In the genomic region with DNA sequence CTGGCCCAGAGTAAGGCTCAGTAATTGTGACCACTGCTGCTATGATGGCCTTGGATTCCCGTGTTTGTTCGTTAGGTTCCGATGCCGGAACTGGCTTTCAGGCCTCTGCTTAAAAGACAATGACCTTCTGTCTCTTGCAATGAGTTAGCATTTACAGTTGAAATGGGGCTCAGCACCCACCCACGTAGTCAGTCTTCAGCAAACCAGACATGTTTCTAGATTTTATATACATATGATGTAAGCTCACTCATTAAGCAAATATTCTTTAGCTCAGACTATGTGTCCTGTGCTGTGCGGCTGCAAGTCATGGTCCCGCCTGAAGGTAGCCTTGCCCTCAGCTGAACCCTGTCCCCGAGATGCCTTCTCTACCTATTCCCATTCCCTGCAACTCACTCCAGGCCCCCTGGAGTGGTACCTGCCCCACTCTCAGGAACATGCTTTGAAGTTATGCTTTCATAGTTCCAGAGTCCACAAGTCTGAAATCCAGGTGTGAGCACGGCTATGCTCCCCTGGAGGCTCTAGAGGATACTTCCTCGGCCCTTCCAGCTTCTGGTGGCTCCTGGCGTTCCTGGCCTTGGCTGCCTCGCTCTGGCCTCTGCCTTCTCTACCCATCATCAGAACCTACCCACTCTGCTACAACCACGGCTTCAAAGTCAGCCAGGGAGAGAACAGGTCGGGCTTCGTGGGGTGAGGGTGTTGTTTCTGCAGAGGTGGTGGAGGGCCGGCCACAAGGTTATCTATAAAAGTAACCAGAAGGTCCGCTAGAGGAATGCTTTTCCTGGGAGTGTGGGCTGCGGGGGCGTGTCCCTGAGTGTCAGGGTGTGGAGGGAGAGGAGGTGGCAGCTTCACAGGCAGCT, we compare ENCODE assay signal across 34 cellular contexts.
"Had no signal": no experiment of that assay in that cellular context is flagged by ENCODE, and none has a peak within 500 bp of the region (broad histone marks: within the 10 kb centered on the region; RNA-seq: fewer than 3 reads in every experiment).

No MANE protein-coding gene starts in this region.

- H3K36me3 ChIP-seq: adrenal gland, colonic mucosa, gastrocnemius medialis, neutrophil, ovary, prostate gland, sigmoid colon, suprapubic skin, transverse colon had no signal

- H3K27me3 ChIP-seq: adrenal gland, body of pancreas, colonic mucosa, gastrocnemius medialis, neutrophil, ovary, sigmoid colon, suprapubic skin, transverse colon had no signal

- H3K4me1 Mint-ChIP-seq: activated CD8-positive, alpha-beta memory T cell treated with anti-CD3 and anti-CD28 coated beads, Interleukin-2, amount 10 ng/mL, durations not matched to agents 7 days and 5 days; activated naive CD8-positive, alpha-beta T cell treated with anti-CD3 and anti-CD28 coated beads for 36 hours; natural killer cell had no signal

- H3K4me3 Mint-ChIP-seq: activated CD8-positive, alpha-beta memory T cell treated with anti-CD3 and anti-CD28 coated beads, Interleukin-2, amount 10 ng/mL, durations not matched to agents 7 days and 5 days; activated CD8-positive, alpha-beta T cell treated with anti-CD3 and anti-CD28 coated beads, Interleukin-2, amount 10 ng/mL, durations not matched to agents 7 days and 5 days; activated naive CD4-positive, alpha-beta T cell treated with anti-CD3 and anti-CD28 coated beads for 36 hours; activated naive CD8-positive, alpha-beta T cell treated with anti-CD3 and anti-CD28 coated beads for 36 hours; natural killer cell had no signal

- H3K9me3 ChIP-seq: adrenal gland, body of pancreas, colonic mucosa, neutrophil, ovary, prostate gland, suprapubic skin, transverse colon had no signal

- FAIRE-seq: small intestine, urothelium cell line had no signal

- H3K4me3 ChIP-seq: adrenal gland, body of pancreas, colonic mucosa, gastrocnemius medialis, left ventricle myocardium inferior, lung, ovary, prostate gland, sigmoid colon, suprapubic skin, transverse colon had no signal

- DNase-seq: activated CD4-positive, alpha-beta T cell treated with anti-CD3 and anti-CD28 coated beads for 1 hour; activated CD4-positive, alpha-beta T cell treated with anti-CD3 and anti-CD28 coated beads, Interleukin-2, amount 50 U/mL, for 1 hour; activated CD8-positive, alpha-beta memory T cell treated with anti-CD3 and anti-CD28 coated beads, Interleukin-2, amount 10 ng/mL, durations not matched to agents 7 days and 5 days; activated CD8-positive, alpha-beta T cell treated with anti-CD3 and anti-CD28 coated beads, Interleukin-2, amount 10 ng/mL, durations not matched to agents 7 days and 5 days; activated naive CD4-positive, alpha-beta T cell treated with anti-CD3 and anti-CD28 coated beads for 36 hours; activated naive CD8-positive, alpha-beta T cell treated with anti-CD3 and anti-CD28 coated beads for 36 hours; activated T-cell treated with anti-CD3 and anti-CD28 coated beads, Interleukin-2, amount 50 U/mL, for 48 hours; adrenal gland; aorta; body of pancreas; colonic mucosa; effector CD8-positive, alpha-beta T cell; gastrocnemius medialis; glutamatergic neuron; islet precursor cell; left ventricle myocardium inferior; mesendoderm; natural killer cell; ovary; retina; sigmoid colon; small intestine; stimulated activated CD4-positive, alpha-beta T cell treated with anti-CD3 and anti-CD28 coated beads, Interleukin-1b, Interleukin-23, amount 100 ng/mL, for 48 hours; stimulated activated CD4-positive, alpha-beta T cell treated with anti-CD3 and anti-CD28 coated beads, Interleukin-4, amount 100 ng/mL, for 4 hours; stimulated activated CD8-positive, alpha-beta memory T cell treated with anti-CD3 and anti-CD28 coated beads, Interleukin-4, amount 100 ng/mL, for 48 hours; stimulated activated naive CD4-positive, alpha-beta T cell; T-helper 2 cell; transverse colon had no signal

- H3K27ac ChIP-seq: adrenal gland, body of pancreas, colonic mucosa, gastrocnemius medialis, left ventricle myocardium inferior, neutrophil, ovary, prostate gland, sigmoid colon, suprapubic skin, transverse colon had no signal

- H3K4me1 ChIP-seq: adrenal gland, body of pancreas, colonic mucosa, gastrocnemius medialis, left ventricle myocardium inferior, prostate gland, sigmoid colon, suprapubic skin, transverse colon had no signal

- H3K27me3 Mint-ChIP-seq: activated CD8-positive, alpha-beta memory T cell treated with anti-CD3 and anti-CD28 coated beads, Interleukin-2, amount 10 ng/mL, durations not matched to agents 7 days and 5 days; activated naive CD8-positive, alpha-beta T cell treated with anti-CD3 and anti-CD28 coated beads for 36 hours had no signal

- ATAC-seq: activated CD8-positive, alpha-beta memory T cell treated with anti-CD3 and anti-CD28 coated beads, Interleukin-2, amount 10 ng/mL, durations not matched to agents 7 days and 5 days; activated CD8-positive, alpha-beta T cell treated with anti-CD3 and anti-CD28 coated beads, Interleukin-2, amount 10 ng/mL, durations not matched to agents 7 days and 5 days; body of pancreas; gastrocnemius medialis; natural killer cell had no signal

- H3K27ac Mint-ChIP-seq: activated CD8-positive, alpha-beta memory T cell treated with anti-CD3 and anti-CD28 coated beads, Interleukin-2, amount 10 ng/mL, durations not matched to agents 7 days and 5 days; activated CD8-positive, alpha-beta T cell treated with anti-CD3 and anti-CD28 coated beads, Interleukin-2, amount 10 ng/mL, durations not matched to agents 7 days and 5 days; activated naive CD4-positive, alpha-beta T cell treated with anti-CD3 and anti-CD28 coated beads for 36 hours; activated naive CD8-positive, alpha-beta T cell treated with anti-CD3 and anti-CD28 coated beads for 36 hours; activated T-helper 2 cell treated with anti-CD3 and anti-CD28 coated beads, Interferon-gamma antibody, Interleukin-2, Interleukin-4, amounts not matched to agents 10 μg/mL and 5 μg/mL and 100 μg/mL, durations not matched to agents 14 hours and 24 hours and 36 hours; natural killer cell had no signal
